ENCODE assay signal across 40 cellular contexts in the genomic region with DNA sequence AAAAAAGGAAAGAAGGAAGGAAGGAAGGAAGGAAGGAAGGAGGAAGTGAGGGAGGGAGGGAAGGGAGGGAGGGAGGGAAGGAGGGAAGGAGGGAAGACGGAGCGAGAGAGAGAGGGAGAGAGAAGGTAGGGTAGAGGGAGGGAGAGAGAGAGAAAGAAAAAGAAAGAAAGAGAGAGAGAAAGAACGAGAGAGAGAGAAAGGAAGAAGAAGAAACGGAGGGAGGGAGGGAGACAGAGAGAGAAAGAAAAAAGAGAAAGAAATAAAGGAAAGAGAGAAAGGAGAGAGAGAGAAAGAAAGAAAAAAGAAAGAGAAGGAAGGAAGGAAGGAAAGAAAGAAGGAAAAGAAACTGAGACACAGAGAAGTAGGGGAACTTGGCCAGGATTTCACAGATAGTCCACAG. TPM values are rescaled to one million over a fixed set of nuclear protein-coding genes. Genes with fewer than 3 reads are reported as not detected.
"Had no signal": no experiment of that assay in that cellular context is flagged by ENCODE, and none has a peak within 500 bp of the region (broad histone marks: within the 10 kb centered on the region; RNA-seq: fewer than 3 reads in every experiment).

No MANE protein-coding gene starts in this region.

- DNase-seq: Karpas-422, Kasumi-1, MG63, MM.1S, MV-4-11, NCI-H1048, NCI-H1092, NCI-H1092 treated with DMSO at 0.1 percent for 48 hours, NCI-H1105, NCI-H1105 treated with DMSO at 0.1 percent for 48 hours, NCI-H1417, NCI-H1417 treated with DMSO at 0.1 percent for 48 hours, NCI-H1436, NCI-H1436 treated with DMSO at 0.1 percent for 48 hours, NCI-H146, NCI-H1694, NCI-H1694 treated with DMSO at 0.1 percent for 48 hours, NCI-H187, NCI-H187 treated with DMSO at 0.1 percent for 48 hours, NCI-H1930, NCI-H2029, NCI-H2029 treated with DMSO at 0.1 percent for 48 hours, NCI-H2081, NCI-H2081 treated with DMSO at 0.1 percent for 48 hours, NCI-H2107, NCI-H2171, NCI-H2171 treated with DMSO at 0.1 percent for 48 hours, NCI-H2227 treated with DMSO at 0.1 percent for 48 hours, NCI-H226, NCI-H345, NCI-H446, NCI-H446 treated with DMSO at 0.1 percent for 48 hours, NCI-H510A, NCI-H510A treated with DMSO at 0.1 percent for 48 hours, NCI-H524, NCI-H524 treated with DMSO at 0.1 percent for 48 hours had no signal

- H3K36me3 ChIP-seq: MG63 had no signal

- H3K9me3 ChIP-seq: MG63 had no signal

- H3K4me3 ChIP-seq: MG63 had no signal

RNA-seq across cellular contexts. Expression of gene SLC6A2, which starts 8.4 kb away (rescaled TPM):
- total RNA-seq: LHCN-M2, M059J, MCF 10A, NCI-H460 had no signal
